Comparison of ENCODE assay signal across 8 cellular contexts in genomic region chrX:115560211-115560977, GRCh38. TPM values are rescaled to one million over a fixed set of nuclear protein-coding genes. Genes with fewer than 3 reads are reported as not detected.
DNase-seq lines count a peak whose midpoint lies in the region; ATAC-seq, FAIRE-seq and TF ChIP-seq lines count a peak whose summit lies in the region.

No MANE protein-coding gene starts in this region.

- peak overlapping the region in 1 of 2 donors; percentile 83 for H3K4me3 Mint-ChIP-seq in stimulated activated naive CD8-positive, alpha-beta T cell treated with anti-CD3 and anti-CD28 coated beads, Interleukin-15, amount 100 ng/mL, for 72 hours

- H3K9me3 ChIP-seq in pancreas: no peaks in the 10 kb centered on the region

- H3K4me3 ChIP-seq in pancreas: peak overlapping the region in 3 of 4 donors; percentile 42 to 55 (median 49)

- whole genome bisulfite sequencing in pancreas, 2 donors: 14 to 17% methylated on average over 10 of the region's 10 CpGs

- H3K4me1 Mint-ChIP-seq in stimulated activated naive CD8-positive, alpha-beta T cell treated with anti-CD3 and anti-CD28 coated beads, Interleukin-15, amount 100 ng/mL, for 72 hours: peaks cover 10% of the 10 kb centered on the region

- peaks cover 24% of the 10 kb centered on the region for H3K27me3 Mint-ChIP-seq in stimulated activated naive CD8-positive, alpha-beta T cell treated with anti-CD3 and anti-CD28 coated beads, Interleukin-15, amount 100 ng/mL, for 72 hours

- no peak for FAIRE-seq in pancreas (lab: Jason Lieb, UNC)

- peaks cover 0 to 16% (median 2%) of the 10 kb centered on the region in 4 donors for H3K27me3 ChIP-seq in pancreas

- H3K27ac ChIP-seq in epithelial cell of prostate (peak overlapping the region; percentile 90), pancreas (peak overlapping the region in 3 of 4 donors; percentile 59 to 89 (median 82))

- peaks cover 0 to 17% (median 3%) of the 10 kb centered on the region in 3 donors for H3K4me1 ChIP-seq in pancreas

- TF ChIP-seq CTCF in pancreas (IDR thresholded peaks at IDR 0.05): no peak

- intact Hi-C loops in pancreas (cut with DNase I): no loop called here

- DNase-seq in DMS53 treated with DMSO at 0.1 percent for 48 hours (lab: John Stamatoyannopoulos, UW; ENCODE audit: unreplicated experiment): peak; percentile 56
- peak; percentile 91 for DNase-seq in NCI-H226
- DNase-seq in epithelial cell of prostate (ENCODE audit: low read depth, low spot score): peak; percentile 52
- peak in 1 of 6 donors; percentile 18 for DNase-seq in pancreas
- no peak for DNase-seq in NCI-H526 (lab: John Stamatoyannopoulos, UW)
- DNase-seq in UCSD-AML1 (lab: John Stamatoyannopoulos, UW; ENCODE audit: unreplicated experiment): no peak
- no peak for DNase-seq in amniotic stem cell (lab: John Stamatoyannopoulos, UW)
- no peak for DNase-seq in stimulated activated naive CD8-positive, alpha-beta T cell treated with anti-CD3 and anti-CD28 coated beads, Interleukin-15, amount 100 ng/mL, for 72 hours

- no peaks in the 10 kb centered on the region for H3K9me3 Mint-ChIP-seq in stimulated activated naive CD8-positive, alpha-beta T cell treated with anti-CD3 and anti-CD28 coated beads, Interleukin-15, amount 100 ng/mL, for 72 hours

- H3K27ac Mint-ChIP-seq in stimulated activated naive CD8-positive, alpha-beta T cell treated with anti-CD3 and anti-CD28 coated beads, Interleukin-15, amount 100 ng/mL, for 72 hours: no peak overlapping the region

- ATAC-seq in pancreas: peak; percentile 9 to 24 (median 16)
- ATAC-seq in stimulated activated naive CD8-positive, alpha-beta T cell treated with anti-CD3 and anti-CD28 coated beads, Interleukin-15, amount 100 ng/mL, for 72 hours: no peak

- no peaks in the 10 kb centered on the region for H3K36me3 ChIP-seq in pancreas

RNA-seq across cellular contexts. Expression of gene PLS3, which starts 0.6 kb away (rescaled TPM):
- 10 to 100 TPM; 18.4 to 42.0 (median 23.2) TPM for total RNA-seq in pancreas
- 10 to 100 TPM; 11.4 to 25.7 TPM for polyA plus RNA-seq in pancreas

Comparison
In these comparisons a context has a peak if more than half of its experiments do, and no peak if none do; other contexts are left out.
1. DNase-seq: peak in DMS53 treated with DMSO at 0.1 percent for 48 hours (single experiment), NCI-H226 (single experiment) and epithelial cell of prostate (single experiment); none in NCI-H526 (0 of 2), UCSD-AML1 (single experiment), amniotic stem cell (single experiment) and stimulated activated naive CD8-positive, alpha-beta T cell treated with anti-CD3 and anti-CD28 coated beads, Interleukin-15, amount 100 ng/mL, for 72 hours (0 of 2).